1 cellular context compared by ENCODE assay signal in the genomic region with DNA sequence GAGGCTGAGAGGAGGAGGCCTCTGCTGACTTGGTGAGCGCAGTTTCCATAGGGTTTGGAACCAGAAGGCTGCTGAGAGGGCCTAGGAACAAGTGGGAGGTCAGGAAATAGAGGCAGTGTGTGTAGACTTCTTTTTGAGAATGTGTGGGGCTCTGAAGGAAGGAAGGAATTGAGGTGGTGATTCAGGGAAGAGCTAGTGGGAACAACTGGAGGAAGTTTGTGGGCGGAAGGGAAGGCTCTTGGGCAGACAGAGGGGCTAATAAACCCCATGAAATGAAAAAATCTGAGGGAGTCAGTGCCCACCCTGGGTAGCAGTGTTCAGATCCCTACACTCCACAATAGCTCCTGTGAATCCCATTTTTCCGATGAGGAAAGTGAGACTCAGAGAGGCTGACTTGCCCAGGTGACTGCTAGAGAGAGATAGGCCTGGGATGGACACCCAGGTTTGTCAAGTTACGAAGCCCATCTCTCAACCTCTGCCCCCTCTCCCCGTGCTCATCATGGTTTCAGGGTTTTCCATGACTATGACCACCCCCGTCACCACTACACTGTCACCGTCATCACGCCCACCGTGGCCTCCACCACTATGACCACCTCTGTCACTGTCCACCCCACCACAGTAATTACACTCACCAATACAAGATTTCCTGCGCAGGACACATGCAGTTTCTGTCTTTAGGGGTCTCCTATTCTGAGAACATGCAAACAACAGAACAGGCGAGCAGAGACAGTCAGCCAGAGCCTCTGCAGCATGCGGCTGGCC.
TF ChIP-seq lines count a peak whose summit lies in the region.

No MANE protein-coding gene starts in this region.

TF ChIP-seq in IMR-90, 13 proteins besides CTCF, POLR2A, EP300 and RAD21:
- TF ChIP-seq MAZ (IDR thresholded peaks at IDR 0.05; ENCODE audit: borderline replicate concordance, low read depth, low read length) (no peak), USF2 (IDR thresholded peaks at IDR 0.05; ENCODE audit: low read depth, low read length) (no peak), FOS (IDR thresholded peaks at IDR 0.05; ENCODE audit: low read depth, low read length) (no peak), BHLHE40 (IDR thresholded peaks at IDR 0.05; ENCODE audit: low read depth, low read length) (no peak), CEBPB (IDR thresholded peaks at IDR 0.05; ENCODE audit: low read depth, low read length) (no peak)
- TF ChIP-seq, protein P1, sequence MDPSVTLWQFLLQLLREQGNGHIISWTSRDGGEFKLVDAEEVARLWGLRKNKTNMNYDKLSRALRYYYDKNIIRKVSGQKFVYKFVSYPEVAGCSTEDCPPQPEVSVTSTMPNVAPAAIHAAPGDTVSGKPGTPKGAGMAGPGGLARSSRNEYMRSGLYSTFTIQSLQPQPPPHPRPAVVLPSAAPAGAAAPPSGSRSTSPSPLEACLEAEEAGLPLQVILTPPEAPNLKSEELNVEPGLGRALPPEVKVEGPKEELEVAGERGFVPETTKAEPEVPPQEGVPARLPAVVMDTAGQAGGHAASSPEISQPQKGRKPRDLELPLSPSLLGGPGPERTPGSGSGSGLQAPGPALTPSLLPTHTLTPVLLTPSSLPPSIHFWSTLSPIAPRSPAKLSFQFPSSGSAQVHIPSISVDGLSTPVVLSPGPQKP (IDR thresholded peaks at IDR 0.05; ENCODE audit: borderline replicate concordance, low read depth, low read length): no peak
